In genomic region chr9:99819484-99820329, GRCh38 we compare ENCODE assay signal across 8 cellular contexts. TPM values are rescaled to one million over a fixed set of nuclear protein-coding genes. Genes with fewer than 3 reads are reported as not detected.
DNase-seq lines count a peak whose midpoint lies in the region; ATAC-seq and TF ChIP-seq lines count a peak whose summit lies in the region.

No MANE protein-coding gene starts in this region.

- H3K27ac Mint-ChIP-seq in CD8-positive, alpha-beta T cell: peak overlapping the region; percentile 99
- H3K27ac Mint-ChIP-seq in activated CD8-positive, alpha-beta T cell treated with anti-CD3 and anti-CD28 coated beads for 36 hours: peak overlapping the region; percentile 98

- intact Hi-C loops in CD8-positive, alpha-beta T cell (cut with DNase I, micrococcal nuclease): loop anchor here (1.0 to 10.0 kb wide), 20 partner anchors 12 to 1835 kb away; partner anchors contain the start of genes ALG2 (in 2 of the 2), ERP44 (in 2 of the 2), INVS (in 2 of the 2) and TEX10 (in 2 of the 2)
- intact Hi-C loops in activated CD8-positive, alpha-beta T cell treated with anti-CD3 and anti-CD28 coated beads for 36 hours (cut with micrococcal nuclease): loop anchor here (5.0 kb wide), 4 partner anchors 88 to 637 kb away; partner anchors contain the start of gene STX17

- no peaks in the 10 kb centered on the region for H3K9me3 Mint-ChIP-seq in CD8-positive, alpha-beta T cell
- no peaks in the 10 kb centered on the region for H3K9me3 Mint-ChIP-seq in activated CD8-positive, alpha-beta T cell treated with anti-CD3 and anti-CD28 coated beads for 36 hours

- peak overlapping the region; percentile 87 for H3K27ac ChIP-seq in CD8-positive, alpha-beta T cell (ENCODE audit: low read depth, low read length)

- H3K36me3 Mint-ChIP-seq in CD8-positive, alpha-beta T cell: peaks cover 27% of the 10 kb centered on the region
- peaks cover 26% of the 10 kb centered on the region for H3K36me3 Mint-ChIP-seq in activated CD8-positive, alpha-beta T cell treated with anti-CD3 and anti-CD28 coated beads for 36 hours (ENCODE audit: low read depth)

- peaks cover 40% of the 10 kb centered on the region for H3K4me1 ChIP-seq in CD8-positive, alpha-beta T cell (ENCODE audit: insufficient read depth, low read length)

- H3K27me3 Mint-ChIP-seq in CD8-positive, alpha-beta T cell (ENCODE audit: low read depth): peaks cover 20% of the 10 kb centered on the region
- peaks cover 3% of the 10 kb centered on the region for H3K27me3 Mint-ChIP-seq in activated CD8-positive, alpha-beta T cell treated with anti-CD3 and anti-CD28 coated beads for 36 hours

- H3K27me3 ChIP-seq in CD8-positive, alpha-beta T cell (ENCODE audit: insufficient read depth, low read length): peaks cover 17% of the 10 kb centered on the region

- H3K4me3 Mint-ChIP-seq in CD8-positive, alpha-beta T cell: peak overlapping the region; percentile 99
- peak overlapping the region; percentile 100 for H3K4me3 Mint-ChIP-seq in activated CD8-positive, alpha-beta T cell treated with anti-CD3 and anti-CD28 coated beads for 36 hours

- H3K4me1 Mint-ChIP-seq in CD8-positive, alpha-beta T cell (ENCODE audit: low read depth): peaks cover 40% of the 10 kb centered on the region
- peaks cover 41% of the 10 kb centered on the region for H3K4me1 Mint-ChIP-seq in activated CD8-positive, alpha-beta T cell treated with anti-CD3 and anti-CD28 coated beads for 36 hours (ENCODE audit: low read depth)

- peak; percentile 87 to 98 (median 93) for DNase-seq in CD8-positive, alpha-beta T cell
- DNase-seq in HK-2 (ENCODE audit: unreplicated experiment) (peak; percentile 90), NCI-H82 (lab: John Stamatoyannopoulos, UW) (peak; percentile 98), ecto neural progenitor cell (ENCODE audit: low spot score) (peak; percentile 97), lung microvascular endothelial cell (ENCODE audit: low read depth in 2 of 2) (peak; percentile 93 to 95)
- DNase-seq in activated CD8-positive, alpha-beta T cell treated with anti-CD3 and anti-CD28 coated beads for 36 hours: peak; percentile 96
- DNase-seq in stimulated activated CD4-positive, alpha-beta T cell treated with anti-CD3 and anti-CD28 coated beads, TNF-alpha, amount 100 ng/mL, for 4 hours (ENCODE audit: low read depth in 3 of 3): peak; percentile 74 to 82 (median 80)

- H3K4me3 ChIP-seq in CD8-positive, alpha-beta T cell (ENCODE audit: low read depth, low read length): peak overlapping the region; percentile 90

- no peak for TF ChIP-seq CTCF in CD8-positive, alpha-beta T cell (IDR thresholded peaks at IDR 0.05)
- TF ChIP-seq CTCF in activated CD8-positive, alpha-beta T cell treated with anti-CD3 and anti-CD28 coated beads for 36 hours (IDR thresholded peaks at IDR 0.05): no peak

- H3K9me3 ChIP-seq in CD8-positive, alpha-beta T cell (ENCODE audit: low read length): no peaks in the 10 kb centered on the region

- POLR2A ChIA-PET in CD8-positive, alpha-beta T cell (lab: Charles Lee): interaction anchor here (0.6 to 1.6 kb wide), 6 partner anchors 9 to 598 kb away, joined by 3 to 12 read pairs (median 4); partner anchors contain the start of genes ALG2, SEC61B and STX17
- POLR2A ChIA-PET in activated CD8-positive, alpha-beta T cell treated with anti-CD3 and anti-CD28 coated beads for 36 hours (lab: Charles Lee): no interaction called here

- peak; percentile 52 for ATAC-seq in CD8-positive, alpha-beta T cell
- ATAC-seq in GM19452 (IDR thresholded peaks at IDR 0.05; ENCODE audit: unreplicated experiment): peak; percentile 58
- ATAC-seq in activated CD8-positive, alpha-beta T cell treated with anti-CD3 and anti-CD28 coated beads for 36 hours: peak; percentile 50

- CTCF ChIA-PET in CD8-positive, alpha-beta T cell (lab: Charles Lee): interaction anchor here (0.6 to 1.8 kb wide), 4 partner anchors 9 to 208 kb away, joined by 3 to 4 read pairs (median 3); no protein-coding TSS in a partner anchor
- CTCF ChIA-PET in activated CD8-positive, alpha-beta T cell treated with anti-CD3 and anti-CD28 coated beads for 36 hours (lab: Charles Lee): interaction anchor here (0.9 kb wide), 1 partner anchor 9 kb away, joined by 4 read pairs; no protein-coding TSS in a partner anchor

- H3K36me3 ChIP-seq in CD8-positive, alpha-beta T cell (ENCODE audit: insufficient read depth, low read length): no peaks in the 10 kb centered on the region

RNA-seq across cellular contexts. Expression of gene NR4A3, which starts 2.0 kb away (rescaled TPM):
- total RNA-seq in CD8-positive, alpha-beta T cell: 100 to 1,000 TPM; 122 to 129 TPM
- total RNA-seq in activated CD8-positive, alpha-beta T cell treated with anti-CD3 and anti-CD28 coated beads for 36 hours: 100 to 1,000 TPM; 112 to 113 TPM
- under 0.01 TPM in 2 replicates for total RNA-seq in lung microvascular endothelial cell

Comparison
In these comparisons a context has a peak if more than half of its experiments do, and no peak if none do; other contexts are left out.
1. Peak in every context shown above with its lines: DNase-seq, ATAC-seq, H3K4me3 ChIP-seq and H3K27ac ChIP-seq.
2. RNA of gene NR4A3, which starts 2.0 kb away (total RNA-seq): 122 to 129 TPM in CD8-positive, alpha-beta T cell and 112 to 113 TPM in activated CD8-positive, alpha-beta T cell treated with anti-CD3 and anti-CD28 coated beads for 36 hours; under 0.01 TPM in lung microvascular endothelial cell; every median in the first group is over 100 times any median in the second.